Comparison of ENCODE assay signal across 7 cellular contexts in the genomic region with DNA sequence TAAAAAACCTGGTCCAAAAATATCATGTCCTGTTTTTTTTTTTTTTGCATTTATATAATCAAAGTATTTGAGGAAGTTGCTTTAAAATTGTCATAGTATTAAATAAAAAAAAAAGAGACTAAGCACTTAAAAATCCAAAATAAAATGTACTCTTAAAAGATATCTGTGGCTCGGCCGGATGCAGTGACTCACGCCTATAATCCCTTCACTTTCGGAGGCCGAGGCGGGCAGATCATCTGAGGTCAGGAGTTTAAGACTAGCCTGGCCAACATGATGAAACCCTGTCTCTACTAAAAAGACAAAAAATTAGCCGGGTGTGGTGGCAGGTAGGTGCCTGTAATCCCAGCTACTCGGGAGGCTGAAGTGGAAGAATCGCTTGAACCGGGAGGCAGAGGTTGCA.
DNase-seq lines count a peak whose midpoint lies in the region; ATAC-seq and TF ChIP-seq lines count a peak whose summit lies in the region.
"Not testable (repeated sequence)": the region's sequence is repeated elsewhere in the genome, so short reads cannot be mapped to it uniquely, and the experiment has no call there.

No MANE protein-coding gene starts in this region.

- H3K4me3 ChIP-seq in RWPE2 (ENCODE audit: severe bottlenecking); WERI-Rb-1 (ENCODE audit: low read depth, low read length); fibroblast of pulmonary artery (replicated peaks; ENCODE audit: low read depth, low read length); skeletal muscle cell (ENCODE audit: low read depth, low read length): not testable (repeated sequence)

- not testable (repeated sequence) for H3K36me3 ChIP-seq in RWPE2 (ENCODE audit: low read depth); WERI-Rb-1

- peak; percentile 81 for ATAC-seq in RWPE2 (ENCODE audit: low read depth)

- TF ChIP-seq CTCF in RWPE2 (IDR thresholded peaks at IDR 0.05; ENCODE audit: poor library complexity, severe bottlenecking); WERI-Rb-1 (IDR thresholded peaks at IDR 0.05; ENCODE audit: low read depth, low read length); fibroblast of pulmonary artery (IDR thresholded peaks at IDR 0.05; ENCODE audit: low read length, missing control alignments): not testable (repeated sequence)

- DNase-seq in A172 (ENCODE audit: low spot score) (peak; percentile 61), HT1080 (ENCODE audit: low read depth) (peak; percentile 45), NCI-H226 (peak; percentile 70), WERI-Rb-1 (peak; percentile 44), fibroblast of pulmonary artery (ENCODE audit: low read depth) (peak; percentile 50), skeletal muscle cell (ENCODE audit: low read depth) (peak; percentile 3)
- not testable (repeated sequence) for DNase-seq in RWPE2 (ENCODE audit: low spot score)

- H3K9me3 ChIP-seq in RWPE2 (ENCODE audit: severe bottlenecking); WERI-Rb-1 (ENCODE audit: severe bottlenecking): not testable (repeated sequence)

- H3K27ac ChIP-seq in RWPE2 (ENCODE audit: poor library complexity, severe bottlenecking) = peak overlapping the region; percentile 0
- H3K27ac ChIP-seq in WERI-Rb-1 = not testable (repeated sequence)

- peaks cover 13% of the 10 kb centered on the region for H3K4me1 ChIP-seq in RWPE2 (ENCODE audit: insufficient read depth, poor library complexity, severe bottlenecking)

- not testable (repeated sequence) for H3K27me3 ChIP-seq in RWPE2 (ENCODE audit: insufficient read depth, poor library complexity, severe bottlenecking); WERI-Rb-1 (ENCODE audit: insufficient read depth, low read depth, severe bottlenecking)
